10 cellular contexts compared by ENCODE assay signal in the genomic region with DNA sequence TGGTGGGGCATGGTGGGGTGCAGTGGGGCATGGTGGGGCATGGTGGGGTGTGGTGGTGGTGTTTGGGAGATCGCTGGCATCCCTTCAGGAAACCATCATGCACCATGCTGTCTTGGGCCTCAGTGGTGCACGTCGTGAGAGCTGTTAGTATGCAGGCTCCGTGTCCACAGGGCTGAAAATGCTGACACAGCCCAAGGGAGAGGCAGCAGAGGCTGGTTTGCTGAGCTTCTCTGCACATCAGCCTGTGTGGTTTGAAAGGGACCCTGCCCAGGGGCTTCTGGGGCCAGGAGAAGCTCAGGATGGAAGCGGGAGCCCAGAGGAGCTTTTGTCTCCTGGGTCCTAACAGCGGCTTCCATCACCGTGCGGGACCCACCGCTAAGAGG. TPM values are rescaled to one million over a fixed set of nuclear protein-coding genes. Genes with fewer than 3 reads are reported as not detected.
"Had no signal": no experiment of that assay in that cellular context is flagged by ENCODE, and none has a peak within 500 bp of the region (broad histone marks: within the 10 kb centered on the region; RNA-seq: fewer than 3 reads in every experiment).

No MANE protein-coding gene starts in this region.

- ATAC-seq: HCT116 had no signal

- H3K36me3 ChIP-seq: HAP-1 had no signal

- H3K4me1 ChIP-seq: HAP-1 had no signal

- H3K27ac ChIP-seq: GM23248, HL-60 had no signal

- H3K9me3 ChIP-seq: HAP-1 had no signal

- DNase-seq: GM23248, GOT3, H7, HFFc6, IMR-90, KBM-7 had no signal

- H3K4me3 ChIP-seq: GM23248, HAP-1 had no signal

RNA-seq across cellular contexts. Expression of a gene that starts 30.2 kb away (rescaled TPM):
- total RNA-seq: GM23248, H4, HFFc6, IMR-90 had no signal
- polyA plus RNA-seq: GM23248, IMR-90 had no signal
